ENCODE assay signal across 1 cellular context in genomic region chr19:46745521-46746280, GRCh38.
TF ChIP-seq lines count a peak whose summit lies in the region.

TSS of gene FKRP (plus strand) at chr19:46746057. CDS start at chr19:46755451, 9,394 bp downstream.

TF ChIP-seq in K562, 482 proteins besides CTCF, POLR2A, EP300 and RAD21 (continued from another document):
- no peak for TF ChIP-seq E2F3 (CRISPR knock-in tag; IDR thresholded peaks at IDR 0.05)
